ENCODE assay signal across 23 cellular contexts in the genomic region with DNA sequence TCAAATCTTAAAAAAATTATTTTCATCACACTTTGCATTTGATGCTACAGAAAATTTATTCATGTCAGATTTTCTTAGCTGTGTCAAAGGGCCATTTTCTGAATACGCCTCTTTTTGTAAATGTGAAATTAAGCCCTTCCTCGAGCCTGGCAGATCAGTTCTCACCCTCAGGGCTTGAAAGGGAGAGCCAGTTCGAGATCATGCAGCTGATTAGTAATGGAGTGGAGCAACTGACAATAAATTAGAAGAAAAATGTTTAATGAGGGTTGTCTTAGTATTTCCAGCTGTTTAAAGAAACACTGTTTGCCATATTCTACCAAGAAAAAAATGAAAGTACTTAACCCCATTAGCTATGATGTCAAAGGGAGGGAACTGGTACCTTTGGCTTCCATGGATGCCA.
"Had no signal": no experiment of that assay in that cellular context is flagged by ENCODE, and none has a peak within 500 bp of the region (broad histone marks: within the 10 kb centered on the region; RNA-seq: fewer than 3 reads in every experiment).

No MANE protein-coding gene starts in this region.

- H3K27me3 ChIP-seq: dorsolateral prefrontal cortex, esophagus muscularis mucosa, foreskin keratinocyte, hepatocyte, pancreas, tibial artery, upper lobe of left lung, uterus had no signal

- H3K4me2 ChIP-seq: hepatocyte had no signal

- H3K9me3 ChIP-seq: esophagus muscularis mucosa, pancreas, tibial artery, upper lobe of left lung, uterus had no signal

- H3K4me1 ChIP-seq: pancreas had no signal

- H3K79me2 ChIP-seq: hepatocyte had no signal

- ATAC-seq: foreskin keratinocyte, left cardiac atrium, left ventricle myocardium superior, pancreas, right cardiac atrium had no signal

- DNase-seq: cortex of kidney; dorsolateral prefrontal cortex; effector CD8-positive, alpha-beta T cell; head of caudate nucleus; kidney; left cardiac atrium; left ventricle myocardium superior; mesendoderm; naive B cell; occipital lobe; pancreas; right cardiac atrium; small intestine; stimulated activated CD4-positive, alpha-beta T cell treated with anti-CD3 and anti-CD28 coated beads, Interleukin-12 subunit alpha, Interleukin-12 subunit beta, amount 100 ng/mL, for 4 hours; stimulated activated naive CD4-positive, alpha-beta T cell; tibial artery; upper lobe of left lung; uterus had no signal

- H2AFZ ChIP-seq: hepatocyte had no signal

- H3K36me3 ChIP-seq: uterus had no signal

- H3K4me3 ChIP-seq: dorsolateral prefrontal cortex, esophagus muscularis mucosa, hepatocyte, lung, pancreas, tibial artery, upper lobe of left lung, uterus had no signal

- H3K27ac ChIP-seq: dorsolateral prefrontal cortex, epithelial cell of prostate, esophagus muscularis mucosa, foreskin keratinocyte, hepatocyte, pancreas, tibial artery, upper lobe of left lung, uterus had no signal
